In the genomic region with DNA sequence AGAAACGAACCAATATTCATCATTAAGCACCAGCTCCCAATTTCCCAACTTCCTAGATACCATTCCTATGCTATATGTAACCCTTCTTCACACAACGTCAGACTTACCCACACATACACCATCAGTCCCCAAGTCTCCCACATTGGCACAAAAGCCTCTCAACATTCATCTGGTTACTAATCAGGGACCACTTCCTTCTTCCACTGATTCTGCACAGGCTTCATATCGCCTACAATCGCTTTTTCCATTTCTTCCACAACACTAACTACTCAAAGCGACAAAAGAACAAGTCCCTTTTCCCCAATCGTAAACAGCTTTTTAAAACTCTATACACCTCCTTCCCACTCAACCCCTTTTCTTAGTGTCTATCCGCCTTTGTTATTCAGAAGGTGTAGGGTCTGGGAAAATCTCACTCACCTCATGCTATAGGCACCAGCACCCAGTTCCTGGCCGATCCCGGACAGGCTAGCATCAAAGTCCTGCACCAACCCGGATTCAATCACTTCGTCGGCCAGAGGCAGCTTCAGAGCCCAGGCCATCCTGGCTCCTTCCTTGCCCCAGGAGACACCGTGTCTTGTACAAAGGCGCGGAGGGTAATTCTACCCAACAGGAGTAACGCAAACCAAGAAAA, we compare ENCODE assay signal across 8 cellular contexts. TPM values are rescaled to one million over a fixed set of nuclear protein-coding genes. Genes with fewer than 3 reads are reported as not detected.
A peak's percentile ranks its signal among the peaks of the same experiment; 100 is the strongest.
DNase-seq lines count a peak whose midpoint lies in the region; ATAC-seq, FAIRE-seq and TF ChIP-seq lines count a peak whose summit lies in the region.

No MANE protein-coding gene starts in this region.

- peak overlapping the region; percentile 83 for H4K8ac ChIP-seq in trophoblast cell (ENCODE audit: low read depth, low read length)

- H3K18ac ChIP-seq in trophoblast cell (ENCODE audit: low read length), result peak overlapping the region; percentile 63

- H3K4me2 ChIP-seq in SK-N-SH (peak overlapping the region; percentile 92), trophoblast cell (ENCODE audit: low read length) (peak overlapping the region; percentile 91)

- H3K9ac ChIP-seq in SK-N-SH (peak overlapping the region; percentile 87), trophoblast cell (ENCODE audit: low read length) (peak overlapping the region; percentile 89)

- peak overlapping the region; percentile 99 for H3K27ac ChIP-seq in SK-N-SH (ENCODE audit: low read depth in 2 of 2, low read length in 1 of 2)
- peak overlapping the region; percentile 97 for H3K27ac ChIP-seq in trophoblast cell (ENCODE audit: low read depth, low read length)

- H3F3A ChIP-seq in SK-N-SH (replicated peaks; ENCODE audit: insufficient read depth), result peaks cover 14% of the 10 kb centered on the region

- no peak for FAIRE-seq in GM12891 (lab: Jason Lieb, UNC)

- POLR2A ChIA-PET in SK-N-SH (lab: Yijun Ruan, JAX), result interaction anchor here (0.6 to 1.4 kb wide), 3 partner anchors 46 to 112 kb away, joined by 3 to 7 read pairs (median 5); partner anchors contain the start of genes CSRNP2 and POU6F1

- no peak for TF ChIP-seq POLR2A in GM12891 (IDR thresholded peaks at IDR 0.05; ENCODE audit: low read depth, low read length)

- peak overlapping the region; percentile 39 for H3K4ac ChIP-seq in trophoblast cell (ENCODE audit: low read depth, low read length)

- H3K79me1 ChIP-seq in trophoblast cell (ENCODE audit: low read length), result peaks cover 8% of the 10 kb centered on the region

- H3K14ac ChIP-seq in trophoblast cell (ENCODE audit: low read length), result peak overlapping the region; percentile 72

- H3K4me3 ChIP-seq in SK-N-SH (ENCODE audit: low read depth in 2 of 2, low read length in 1 of 2) (peak overlapping the region; percentile 73 to 97), fibroblast of pulmonary artery (replicated peaks; ENCODE audit: low read depth, low read length) (peak overlapping the region; percentile 89), trophoblast cell (ENCODE audit: low read depth, low read length) (peak overlapping the region; percentile 78)

- peak overlapping the region; percentile 73 for H2BK5ac ChIP-seq in trophoblast cell (ENCODE audit: low read depth, low read length, poor library complexity)

- no peaks in the 10 kb centered on the region for H3K9me2 ChIP-seq in SK-N-SH

- H3K23ac ChIP-seq in trophoblast cell (ENCODE audit: low read length), result no peak overlapping the region

- ATAC-seq in HG02981 (IDR thresholded peaks at IDR 0.05; ENCODE audit: unreplicated experiment), result peak; percentile 3
- ATAC-seq in HG03520 (IDR thresholded peaks at IDR 0.05; ENCODE audit: unreplicated experiment), result no peak
- ATAC-seq in omental fat pad (ENCODE audit: low FRiP score), result no peak

- peak overlapping the region; percentile 28 for H4K12ac ChIP-seq in trophoblast cell (ENCODE audit: low read depth, low read length)

- no peak overlapping the region for H2BK120ac ChIP-seq in trophoblast cell (ENCODE audit: insufficient read depth, low read length, poor library complexity)

- WGBS in SK-N-SH (ENCODE audit: low lambda C conversion rate), result 5% methylated on average over 16 of the region's 16 CpGs
- WGBS in trophoblast cell (ENCODE audit: extremely low coverage, insufficient coverage, insufficient read length), result 100% methylated on average over 1 of the region's 16 CpGs

- H3K27me3 ChIP-seq in SK-N-SH (ENCODE audit: insufficient read depth), result no peaks in the 10 kb centered on the region
- H3K27me3 ChIP-seq in trophoblast cell (ENCODE audit: insufficient read depth, low read length), result no peaks in the 10 kb centered on the region

- no peak overlapping the region for H2BK12ac ChIP-seq in trophoblast cell (ENCODE audit: low read length)

- H3K36me3 ChIP-seq in SK-N-SH (replicated peaks in 1 of 2; ENCODE audit: control insufficient read depth in 1 of 2, insufficient read depth in 2 of 2, low read length in 1 of 2) (no peaks in the 10 kb centered on the region), trophoblast cell (ENCODE audit: control insufficient read depth in 1 of 2, insufficient read depth in 2 of 2, low read length in 2 of 2) (no peaks in the 10 kb centered on the region)

- H3K79me2 ChIP-seq in SK-N-SH (ENCODE audit: insufficient read depth) (peaks cover 55% of the 10 kb centered on the region), trophoblast cell (ENCODE audit: control insufficient read depth, insufficient read depth, low read length, poor library complexity) (peaks cover 9% of the 10 kb centered on the region)

- H4K20me1 ChIP-seq in SK-N-SH (ENCODE audit: insufficient read depth), result no peaks in the 10 kb centered on the region

- H2AFZ ChIP-seq in SK-N-SH (ENCODE audit: low read depth) (peak overlapping the region; percentile 79; the same call in 1 of the 2 replicates), trophoblast cell (ENCODE audit: insufficient read depth, low read length, poor library complexity) (peak overlapping the region; percentile 17)

- H3K9me3 ChIP-seq in SK-N-SH (no peaks in the 10 kb centered on the region), trophoblast cell (ENCODE audit: insufficient read depth, low read depth, low read length) (no peaks in the 10 kb centered on the region)

- no peak for TF ChIP-seq RAD21 in SK-N-SH (IDR thresholded peaks at IDR 0.05; ENCODE audit: low read length)

- DNase-seq in GM12891 (ENCODE audit: insufficient read length, low spot score) (no peak), SK-N-SH (no peak), fibroblast of pulmonary artery (ENCODE audit: low read depth) (peak; percentile 25), trophoblast cell (peak; percentile 7 to 43), COLO829 (ENCODE audit: low spot score) (no peak), omental fat pad (ENCODE audit: low spot score) (no peak)

- no peak for TF ChIP-seq CTCF in SK-N-SH (IDR thresholded peaks at IDR 0.05)
- no peak for TF ChIP-seq CTCF in fibroblast of pulmonary artery (IDR thresholded peaks at IDR 0.05; ENCODE audit: low read length, missing control alignments)
- no peak for TF ChIP-seq CTCF in omental fat pad (IDR thresholded peaks at IDR 0.05)

- H3K4me1 ChIP-seq in SK-N-SH (ENCODE audit: control insufficient read depth in 1 of 2, insufficient read depth in 2 of 2, low read depth in 1 of 2, low read length in 1 of 2) (no peaks in the 10 kb centered on the region), trophoblast cell (ENCODE audit: control insufficient read depth in 1 of 2, insufficient read depth in 2 of 2, low read length in 2 of 2) (peaks cover 4 to 10% of the 10 kb centered on the region in 2 experiments)

- H2AK5ac ChIP-seq in trophoblast cell (ENCODE audit: low read length), result peak overlapping the region; percentile 13

- TF ChIP-seq EP300 in SK-N-SH (IDR thresholded peaks at IDR 0.05; ENCODE audit: borderline replicate concordance in 1 of 2, low read depth in 1 of 2, low read length in 1 of 2), result no peak

- H4K91ac ChIP-seq in trophoblast cell (ENCODE audit: low read depth, low read length), result peak overlapping the region; percentile 83

- CTCF ChIA-PET in SK-N-SH (lab: Yijun Ruan, JAX), result interaction anchor here (0.8 to 1.3 kb wide), 3 partner anchors 31 to 407 kb away, joined by 3 to 4 read pairs (median 3); no protein-coding TSS in a partner anchor

TF ChIP-seq in GM12891, 5 proteins besides CTCF, POLR2A, EP300 and RAD21:
- TF ChIP-seq TAF1 (IDR thresholded peaks at IDR 0.05; ENCODE audit: low read depth, low read length) (0 out of 2 replicates have a peak, but pooled peaks have one; percentile 25), POU2F2 (IDR thresholded peaks at IDR 0.05; ENCODE audit: low read depth, low read length) (no peak), POLR2AphosphoS5 (IDR thresholded peaks at IDR 0.05; ENCODE audit: low read depth, low read length) (no peak; the same call in 1 of the 2 replicates), PAX5 (IDR thresholded peaks at IDR 0.05; ENCODE audit: insufficient read depth, low read length, severe bottlenecking) (no peak), SPI1 (IDR thresholded peaks at IDR 0.05; ENCODE audit: low read depth, low read length) (peak; percentile 87)

TF ChIP-seq in SK-N-SH, 30 proteins besides CTCF, POLR2A, EP300 and RAD21:
- TF ChIP-seq EZH2phosphoT487 (IDR thresholded peaks at IDR 0.05; ENCODE audit: borderline replicate concordance, low read depth), result no peak
- TF ChIP-seq TEAD4 (IDR thresholded peaks at IDR 0.05; ENCODE audit: borderline replicate concordance, insufficient read depth), result no peak
- TF ChIP-seq NRF1 (IDR thresholded peaks at IDR 0.05; ENCODE audit: low read depth, low read length), result no peak
- TF ChIP-seq MXI1 (IDR thresholded peaks at IDR 0.05; ENCODE audit: low read depth, low read length), result no peak

RNA-seq across cellular contexts. Expression of gene TFCP2, which starts 0.9 kb away (rescaled TPM):
- 19.2 TPM for polyA plus RNA-seq in GM12891 (2012; ENCODE audit: low read depth, missing spikeins)
- polyA plus RNA-seq in SK-N-SH (2012; rRNA removed), result 18.1 and 19.3 TPM in 2 replicates
- 25.3 and 26.3 TPM in 2 replicates for polyA plus RNA-seq in SK-N-SH (2012; cell fraction: cytosol; rRNA removed)
- 11.6 and 16.9 TPM in 2 replicates for polyA plus RNA-seq in SK-N-SH (2012; cell fraction: nucleus; rRNA removed)
- polyA plus RNA-seq in trophoblast cell (2013), result 19.4 and 20.9 TPM in 2 replicates
- total RNA-seq in omental fat pad, result 10 to 100 TPM; 10.1 to 14.3 (median 12.2) TPM

RNA-seq across cellular contexts. Expression of gene POU6F1, which starts 45.9 kb away (rescaled TPM):
- 2.9 TPM for polyA plus RNA-seq in GM12891 (2012; ENCODE audit: low read depth, missing spikeins)
- 1.9 TPM in 2 replicates for polyA plus RNA-seq in SK-N-SH (2012; rRNA removed)
- 1.2 and 1.9 TPM in 2 replicates for polyA plus RNA-seq in SK-N-SH (2012; cell fraction: cytosol; rRNA removed)
- 9.6 and 14.7 TPM in 2 replicates for polyA plus RNA-seq in SK-N-SH (2012; cell fraction: nucleus; rRNA removed)
- 4.6 and 5.9 TPM in 2 replicates for polyA plus RNA-seq in trophoblast cell (2013)
- 10 to 100 TPM in 2 of 4 donors, 1 to 10 TPM in 2; 5.8 to 14.8 (median 8.5) TPM for total RNA-seq in omental fat pad

Comparison
In these comparisons a context has a peak if more than half of its experiments do, and no peak if none do; other contexts are left out.
1. DNase-seq: peak in fibroblast of pulmonary artery (single experiment) and trophoblast cell (2 of 2); none in GM12891 (single experiment), SK-N-SH (single experiment), COLO829 (single experiment) and omental fat pad (single experiment).
2. Peak in every context shown above with its lines, with median percentiles within 50 percentile points of each other: H3K4me3 ChIP-seq.